In genomic region chr3:111164621-111165020, GRCh38 we compare ENCODE assay signal across 6 cellular contexts.
"Had no signal": no experiment of that assay in that cellular context is flagged by ENCODE, and none has a peak within 500 bp of the region (broad histone marks: within the 10 kb centered on the region; RNA-seq: fewer than 3 reads in every experiment).

No MANE protein-coding gene starts in this region.

- H3K4me1 Mint-ChIP-seq: IgD-negative memory B cell had no signal

- H3K4me3 ChIP-seq: K562 had no signal

- H3K27ac Mint-ChIP-seq: IgD-negative memory B cell had no signal

- FAIRE-seq: HTR-8/SVneo, K562 had no signal

- H3K4me3 Mint-ChIP-seq: IgD-negative memory B cell had no signal

- ATAC-seq: K562 had no signal

- H3K36me3 Mint-ChIP-seq: IgD-negative memory B cell had no signal

- H3K27ac ChIP-seq: HL-60 had no signal

- DNase-seq: IMR-90, KBM-7 had no signal

- H3K27me3 Mint-ChIP-seq: IgD-negative memory B cell had no signal
